31 cellular contexts compared by ENCODE assay signal in genomic region chr4:165448700-165449099, GRCh38.
"Had no signal": no experiment of that assay in that cellular context is flagged by ENCODE, and none has a peak within 500 bp of the region (broad histone marks: within the 10 kb centered on the region; RNA-seq: fewer than 3 reads in every experiment).

No MANE protein-coding gene starts in this region.

- FAIRE-seq: frontal cortex had no signal

- H3K27me3 ChIP-seq: ascending aorta, breast epithelium, cardiac muscle cell, dorsolateral prefrontal cortex had no signal

- H3K9me3 ChIP-seq: ascending aorta, breast epithelium had no signal

- H3K4me3 Mint-ChIP-seq: activated B cell treated with CpG ODN at 0.5 μM for 24 hours; activated CD4-positive, alpha-beta T cell treated with anti-CD3 and anti-CD28 coated beads for 36 hours; activated CD4-positive, alpha-beta T cell treated with anti-CD3 and anti-CD28 coated beads, Interleukin-2, amount 10 ng/mL, durations not matched to agents 7 days and 5 days; activated CD8-positive, alpha-beta T cell treated with anti-CD3 and anti-CD28 coated beads for 36 hours; activated naive CD4-positive, alpha-beta T cell treated with anti-CD3 and anti-CD28 coated beads, Interleukin-2, amount 10 ng/mL, durations not matched to agents 7 days and 5 days; activated naive CD8-positive, alpha-beta T cell; activated T-cell treated with anti-CD3 and anti-CD28 coated beads, Interleukin-2, amount 50 U/mL, for 4 hours; brain; dendritic cell treated with granulocyte-macrophage colony-stimulating factor and Interleukin-4, amounts not matched to agents 40 ng/mL and 50 ng/mL, for 4 days; endodermal cell; T-helper 17 cell; T-helper 2 cell treated with Interferon-gamma antibody and Interleukin-4, amounts not matched to agents 5 μg/mL and 100 μg/mL, for 36 hours had no signal

- H3K27me3 Mint-ChIP-seq: activated B cell treated with CpG ODN at 0.5 μM for 24 hours; activated CD4-positive, alpha-beta T cell treated with anti-CD3 and anti-CD28 coated beads for 36 hours; activated CD4-positive, alpha-beta T cell treated with anti-CD3 and anti-CD28 coated beads, Interleukin-2, amount 10 ng/mL, durations not matched to agents 7 days and 5 days; activated CD8-positive, alpha-beta T cell treated with anti-CD3 and anti-CD28 coated beads for 36 hours; activated naive CD8-positive, alpha-beta T cell; brain; dendritic cell treated with granulocyte-macrophage colony-stimulating factor and Interleukin-4, amounts not matched to agents 40 ng/mL and 50 ng/mL, for 4 days had no signal

- H3K27ac ChIP-seq: ascending aorta, breast epithelium, cardiac muscle cell, coronary artery, dorsolateral prefrontal cortex, WERI-Rb-1 had no signal

- H3K36me3 ChIP-seq: breast epithelium, cardiac muscle cell, WERI-Rb-1 had no signal

- H3K9me3 Mint-ChIP-seq: activated B cell treated with CpG ODN at 0.5 μM for 24 hours; activated CD4-positive, alpha-beta T cell treated with anti-CD3 and anti-CD28 coated beads, Interleukin-2, amount 10 ng/mL, durations not matched to agents 7 days and 5 days; activated CD8-positive, alpha-beta T cell treated with anti-CD3 and anti-CD28 coated beads for 36 hours; activated naive CD4-positive, alpha-beta T cell treated with anti-CD3 and anti-CD28 coated beads, Interleukin-2, amount 10 ng/mL, durations not matched to agents 7 days and 5 days; activated T-cell treated with anti-CD3 and anti-CD28 coated beads, Interleukin-2, amount 50 U/mL, for 4 hours; activated T-helper 2 cell treated with anti-CD3 and anti-CD28 coated beads, Interferon-gamma antibody, Interleukin-2, Interleukin-4, amounts not matched to agents 10 μg/mL and 5 μg/mL and 100 μg/mL, durations not matched to agents 14 hours and 24 hours and 36 hours; dendritic cell treated with granulocyte-macrophage colony-stimulating factor and Interleukin-4, amounts not matched to agents 40 ng/mL and 50 ng/mL, for 4 days; endodermal cell; T-helper 2 cell treated with Interferon-gamma antibody and Interleukin-4, amounts not matched to agents 5 μg/mL and 100 μg/mL, for 36 hours had no signal

- H3K36me3 Mint-ChIP-seq: activated naive CD4-positive, alpha-beta T cell treated with anti-CD3 and anti-CD28 coated beads, Interleukin-2, amount 10 ng/mL, durations not matched to agents 7 days and 5 days; activated naive CD8-positive, alpha-beta T cell had no signal

- ATAC-seq: activated CD4-positive, alpha-beta T cell treated with anti-CD3 and anti-CD28 coated beads for 36 hours; activated CD8-positive, alpha-beta T cell treated with anti-CD3 and anti-CD28 coated beads for 36 hours; activated T-cell treated with anti-CD3 and anti-CD28 coated beads, Interleukin-2, amount 50 U/mL, for 4 hours; esophagus mucosa; T-helper 17 cell had no signal

- H3K4me1 ChIP-seq: ascending aorta, breast epithelium had no signal

- DNase-seq: activated B cell treated with CpG ODN at 0.5 μM for 24 hours; activated CD4-positive, alpha-beta T cell treated with anti-CD3 and anti-CD28 coated beads for 36 hours; activated CD4-positive, alpha-beta T cell treated with anti-CD3 and anti-CD28 coated beads, Interleukin-2, amount 10 ng/mL, durations not matched to agents 7 days and 5 days; activated CD4-positive, alpha-beta T cell treated with anti-CD3 and anti-CD28 coated beads, Interleukin-2, amount 50 U/mL, for 4 hours; activated CD4-positive, CD25-positive, alpha-beta regulatory T cell treated with anti-CD3 and anti-CD28 coated beads, Interleukin-2, amount 50 U/mL, for 72 hours; activated CD8-positive, alpha-beta memory T cell treated with anti-CD3 and anti-CD28 coated beads for 24 hours; activated CD8-positive, alpha-beta T cell treated with anti-CD3 and anti-CD28 coated beads for 36 hours; activated effector memory CD4-positive, alpha-beta T cell treated with anti-CD3 and anti-CD28 coated beads, Interleukin-2, amount 50 U/mL, for 16 hours; activated naive CD4-positive, alpha-beta T cell treated with anti-CD3 and anti-CD28 coated beads, Interleukin-2, amount 10 ng/mL, durations not matched to agents 7 days and 5 days; activated T-cell treated with anti-CD3 and anti-CD28 coated beads, Interleukin-2, amount 50 U/mL, for 4 hours; central memory CD4-positive, alpha-beta T cell; dorsolateral prefrontal cortex; effector memory CD4-positive, alpha-beta T cell; endodermal cell; foreskin fibroblast; head of caudate nucleus; T-helper 1 cell; T-helper 17 cell; T1000; WERI-Rb-1 had no signal

- H3K4me3 ChIP-seq: ascending aorta, breast epithelium, cardiac muscle cell, coronary artery, dorsolateral prefrontal cortex had no signal

- H3K27ac Mint-ChIP-seq: activated B cell treated with CpG ODN at 0.5 μM for 24 hours; activated CD4-positive, alpha-beta T cell treated with anti-CD3 and anti-CD28 coated beads for 36 hours; activated CD4-positive, alpha-beta T cell treated with anti-CD3 and anti-CD28 coated beads, Interleukin-2, amount 10 ng/mL, durations not matched to agents 7 days and 5 days; activated CD8-positive, alpha-beta T cell treated with anti-CD3 and anti-CD28 coated beads for 36 hours; activated naive CD4-positive, alpha-beta T cell treated with anti-CD3 and anti-CD28 coated beads, Interleukin-2, amount 10 ng/mL, durations not matched to agents 7 days and 5 days; activated naive CD8-positive, alpha-beta T cell; activated T-helper 2 cell treated with anti-CD3 and anti-CD28 coated beads, Interferon-gamma antibody, Interleukin-2, Interleukin-4, amounts not matched to agents 10 μg/mL and 5 μg/mL and 100 μg/mL, durations not matched to agents 14 hours and 24 hours and 36 hours; brain; dendritic cell treated with granulocyte-macrophage colony-stimulating factor and Interleukin-4, amounts not matched to agents 40 ng/mL and 50 ng/mL, for 4 days; endodermal cell; T-helper 17 cell; T-helper 2 cell treated with Interferon-gamma antibody and Interleukin-4, amounts not matched to agents 5 μg/mL and 100 μg/mL, for 36 hours had no signal

- H3K4me1 Mint-ChIP-seq: activated B cell treated with CpG ODN at 0.5 μM for 24 hours; activated naive CD4-positive, alpha-beta T cell treated with anti-CD3 and anti-CD28 coated beads, Interleukin-2, amount 10 ng/mL, durations not matched to agents 7 days and 5 days; brain had no signal
